8 cellular contexts compared by ENCODE assay signal in genomic region chr2:71548589-71549485, GRCh38.
DNase-seq lines count a peak whose midpoint lies in the region; ATAC-seq, FAIRE-seq and TF ChIP-seq lines count a peak whose summit lies in the region.

No MANE protein-coding gene starts in this region.

- H3K36me3 ChIP-seq in DOHH2 (ENCODE audit: control insufficient read depth, low read length) (no peaks in the 10 kb centered on the region), aorta (ENCODE audit: control insufficient read depth in 1 of 2, insufficient read depth in 2 of 2, low read length in 1 of 2) (no peaks in the 10 kb centered on the region)

- no peaks in the 10 kb centered on the region for H4K20me1 ChIP-seq in DOHH2 (ENCODE audit: control insufficient read depth, insufficient read depth, low read depth, low read length)

- peak; percentile 77 for TF ChIP-seq CTCF in DOHH2 (IDR thresholded peaks at IDR 0.05; ENCODE audit: low read depth, low read length, poor library complexity, severe bottlenecking)
- TF ChIP-seq CTCF in progenitor cell of endocrine pancreas (IDR thresholded peaks at IDR 0.05; ENCODE audit: unreplicated experiment), result peak; percentile 77

- no peak overlapping the region for H3K4me3 Mint-ChIP-seq in activated naive CD4-positive, alpha-beta T cell treated with anti-CD3 and anti-CD28 coated beads, Interleukin-2, amount 10 ng/mL, durations not matched to agents 7 days and 5 days
- H3K4me3 Mint-ChIP-seq in progenitor cell of endocrine pancreas (ENCODE audit: low read depth), result no peak overlapping the region

- intact Hi-C loops in Right ventricle myocardium inferior (cut with DNase I) (loop anchor here (5.0 kb wide), 4 partner anchors 58 to 448 kb away; no protein-coding TSS in a partner anchor), aorta (cut with DNase I) (loop anchor here (5.0 to 10.0 kb wide), 7 partner anchors 53 to 1026 kb away; no protein-coding TSS in a partner anchor)

- H3K9me3 ChIP-seq in DOHH2 (ENCODE audit: control insufficient read depth, insufficient read depth, low read length), result no peaks in the 10 kb centered on the region
- no peaks in the 10 kb centered on the region for H3K9me3 ChIP-seq in aorta (ENCODE audit: control insufficient read depth, low read length)

- no peaks in the 10 kb centered on the region for H3K9me3 Mint-ChIP-seq in activated naive CD4-positive, alpha-beta T cell treated with anti-CD3 and anti-CD28 coated beads, Interleukin-2, amount 10 ng/mL, durations not matched to agents 7 days and 5 days
- H3K9me3 Mint-ChIP-seq in progenitor cell of endocrine pancreas (ENCODE audit: low read depth), result peaks cover 6% of the 10 kb centered on the region

- H3K4me3 ChIP-seq in DOHH2 (ENCODE audit: low read length), result no peak overlapping the region
- H3K4me3 ChIP-seq in aorta (ENCODE audit: low read length in 2 of 2), result no peak overlapping the region

- 71% methylated on average over 23 of the region's 23 CpGs for WGBS in aorta, 2 donors

- CTCF ChIA-PET in activated naive CD4-positive, alpha-beta T cell treated with anti-CD3 and anti-CD28 coated beads, Interleukin-2, amount 10 ng/mL, durations not matched to agents 7 days and 5 days (lab: Charles Lee), result interaction anchor here (0.8 to 1.8 kb wide), 9 partner anchors 10 to 649 kb away, joined by 3 to 9 read pairs (median 3); no protein-coding TSS in a partner anchor

- H3K4me1 Mint-ChIP-seq in activated naive CD4-positive, alpha-beta T cell treated with anti-CD3 and anti-CD28 coated beads, Interleukin-2, amount 10 ng/mL, durations not matched to agents 7 days and 5 days, result peaks cover 12% of the 10 kb centered on the region
- H3K4me1 Mint-ChIP-seq in progenitor cell of endocrine pancreas (ENCODE audit: low read depth), result no peaks in the 10 kb centered on the region

- peaks cover 6% of the 10 kb centered on the region for H3K4me1 ChIP-seq in DOHH2 (ENCODE audit: control insufficient read depth, low read length)
- H3K4me1 ChIP-seq in aorta (ENCODE audit: control insufficient read depth in 1 of 2, insufficient read depth in 2 of 2, low read length in 2 of 2), result no peaks in the 10 kb centered on the region

- DNase-seq in HTR-8/SVneo (ENCODE audit: insufficient read length, low spot score) (peak; percentile 89), SK-N-DZ (ENCODE audit: low spot score) (peak; percentile 35), Right ventricle myocardium inferior (ENCODE audit: missing footprints) (peak; percentile 76), progenitor cell of endocrine pancreas (ENCODE audit: low spot score, unreplicated experiment) (peak; percentile 56), aorta (peak; percentile 74 to 90), DMS153 (lab: John Stamatoyannopoulos, UW) (no peak)
- peak; percentile 74 for DNase-seq in activated naive CD4-positive, alpha-beta T cell treated with anti-CD3 and anti-CD28 coated beads, Interleukin-2, amount 10 ng/mL, durations not matched to agents 7 days and 5 days

- FAIRE-seq in HTR-8/SVneo (lab: Jason Lieb, UNC), result peak; percentile 87

- no peak overlapping the region for H3K27ac Mint-ChIP-seq in activated naive CD4-positive, alpha-beta T cell treated with anti-CD3 and anti-CD28 coated beads, Interleukin-2, amount 10 ng/mL, durations not matched to agents 7 days and 5 days
- H3K27ac Mint-ChIP-seq in progenitor cell of endocrine pancreas, result no peak overlapping the region

- no peaks in the 10 kb centered on the region for H3K9me2 ChIP-seq in DOHH2 (replicated peaks; ENCODE audit: control insufficient read depth, low read length)

- H3K79me2 ChIP-seq in DOHH2 (ENCODE audit: control insufficient read depth, low read length), result no peaks in the 10 kb centered on the region

- H3K27ac ChIP-seq in DOHH2 (ENCODE audit: low read depth, low read length), result no peak overlapping the region
- no peak overlapping the region for H3K27ac ChIP-seq in aorta (ENCODE audit: low read depth in 1 of 2, low read length in 2 of 2)

- no peak overlapping the region for H3K4me2 ChIP-seq in DOHH2 (ENCODE audit: low read length)

- H3K36me3 Mint-ChIP-seq in activated naive CD4-positive, alpha-beta T cell treated with anti-CD3 and anti-CD28 coated beads, Interleukin-2, amount 10 ng/mL, durations not matched to agents 7 days and 5 days, result no peaks in the 10 kb centered on the region
- peaks cover 4% of the 10 kb centered on the region for H3K36me3 Mint-ChIP-seq in progenitor cell of endocrine pancreas (ENCODE audit: insufficient read depth)

- H3K27me3 ChIP-seq in DOHH2 (ENCODE audit: control insufficient read depth, low read length), result no peaks in the 10 kb centered on the region
- no peaks in the 10 kb centered on the region for H3K27me3 ChIP-seq in aorta (ENCODE audit: control insufficient read depth in 1 of 2, insufficient read depth in 2 of 2, low read length in 1 of 2)

- no peaks in the 10 kb centered on the region for H3F3A ChIP-seq in DOHH2 (ENCODE audit: control insufficient read depth, insufficient read depth)

- peaks cover 35% of the 10 kb centered on the region for H3K27me3 Mint-ChIP-seq in activated naive CD4-positive, alpha-beta T cell treated with anti-CD3 and anti-CD28 coated beads, Interleukin-2, amount 10 ng/mL, durations not matched to agents 7 days and 5 days
- peaks cover 15% of the 10 kb centered on the region for H3K27me3 Mint-ChIP-seq in progenitor cell of endocrine pancreas

- ATAC-seq in Right ventricle myocardium inferior, result peak; percentile 60
- peak; percentile 80 for ATAC-seq in aorta (ENCODE audit: low FRiP score)
